In genomic region chr22:22390989-22391388, GRCh38 we compare ENCODE assay signal across 8 cellular contexts.
"Had no signal": no experiment of that assay in that cellular context is flagged by ENCODE, and none has a peak within 500 bp of the region (broad histone marks: within the 10 kb centered on the region; RNA-seq: fewer than 3 reads in every experiment).

No MANE protein-coding gene starts in this region.

- H3K27ac Mint-ChIP-seq: GM23338, H9 had no signal

- ATAC-seq: GM23338 had no signal

- DNase-seq: H9, HCEC 1CT, IMR-90, KBM-7 had no signal

- FAIRE-seq: H1, H54, HTR-8/SVneo had no signal

- H2AFZ ChIP-seq: GM23338 had no signal

- H3K4me2 ChIP-seq: GM23338 had no signal

- H3K4me3 ChIP-seq: GM23338 had no signal

- H3K4me3 Mint-ChIP-seq: GM23338, H9 had no signal

- H3K4me1 Mint-ChIP-seq: GM23338, H9 had no signal
